In the genomic region with DNA sequence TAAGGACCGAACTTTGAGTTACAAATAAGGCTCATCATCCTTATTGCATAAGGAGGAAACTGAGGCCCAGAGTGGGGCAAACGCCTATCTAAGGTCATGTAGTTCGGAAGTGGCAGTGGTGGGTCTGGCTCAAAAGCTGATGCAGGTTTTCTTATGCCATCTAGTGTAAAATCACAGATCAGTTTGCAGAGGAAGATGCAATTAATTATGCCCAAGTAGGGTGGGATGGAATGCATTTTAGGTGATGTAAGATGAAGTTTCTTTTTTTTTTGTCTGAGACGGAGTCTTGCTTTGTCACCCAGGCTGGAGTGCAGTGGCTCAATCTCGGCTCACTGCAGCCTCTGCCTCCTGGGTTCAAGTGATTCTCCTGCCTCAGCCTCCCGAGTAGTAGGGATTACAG, we compare ENCODE assay signal across 8 cellular contexts. TPM values are rescaled to one million over a fixed set of nuclear protein-coding genes. Genes with fewer than 3 reads are reported as not detected.
A peak's percentile ranks its signal among the peaks of the same experiment; 100 is the strongest.
DNase-seq lines count a peak whose midpoint lies in the region; ATAC-seq and TF ChIP-seq lines count a peak whose summit lies in the region.
"Not testable (repeated sequence)": the region's sequence is repeated elsewhere in the genome, so short reads cannot be mapped to it uniquely, and the experiment has no call there.

No MANE protein-coding gene starts in this region.

- H3K4me1 Mint-ChIP-seq in GM23338 (peaks cover 21% of the 10 kb centered on the region), naive B cell (peaks cover 20 to 33% (median 27%) of the 10 kb centered on the region in 3 donors)
- peaks cover 25% of the 10 kb centered on the region for H3K4me1 Mint-ChIP-seq in activated T-helper 17 cell treated with anti-CD3 and anti-CD28 coated beads, Interleukin-2, amount 50 U/mL, for 72 hours

- H3K4me1 ChIP-seq in GM23338 (ENCODE audit: insufficient read depth) (peaks cover 16% of the 10 kb centered on the region; the same call in 1 of the 2 replicates), Peyer's patch (peaks cover 0 to 50% (median 12%) of the 10 kb centered on the region in 4 donors), spleen (peaks cover 14 to 61% (median 39%) of the 10 kb centered on the region in 6 donors)
- not testable (repeated sequence) for H3K4me1 ChIP-seq in right cardiac atrium (ENCODE audit: control insufficient read depth, insufficient read depth, low read length)

- not testable (repeated sequence) for H3K9me3 ChIP-seq in Peyer's patch; right cardiac atrium (ENCODE audit: control insufficient read depth, low read length); spleen

- H3K27me3 ChIP-seq in GM23338 (ENCODE audit: insufficient read depth) = peaks cover 10% of the 10 kb centered on the region
- H3K27me3 ChIP-seq in Peyer's patch; dorsolateral prefrontal cortex; right cardiac atrium (ENCODE audit: control insufficient read depth, insufficient read depth); spleen (replicated peaks in 1 of 7): not testable (repeated sequence)

- H3K4me3 Mint-ChIP-seq in GM23338 = peak overlapping the region; percentile 96
- H3K4me3 Mint-ChIP-seq in activated T-helper 17 cell treated with anti-CD3 and anti-CD28 coated beads, Interleukin-2, amount 50 U/mL, for 72 hours = peak overlapping the region; percentile 94
- H3K4me3 Mint-ChIP-seq in naive B cell = peak overlapping the region; percentile 89 to 100 (median 98)

- TF ChIP-seq CTCF in GM23338 (conservative IDR thresholded peaks at IDR 0.05; ENCODE audit: low read depth in 2 of 2); Peyer's patch (IDR thresholded peaks at IDR 0.05); dorsolateral prefrontal cortex (IDR thresholded peaks at IDR 0.05 in 54 of 56, conservative IDR thresholded peaks at IDR 0.05 in 2 of 56; ENCODE audit: low read depth in 1 of 56, partially characterized antibody in 56 of 56); spleen (IDR thresholded peaks at IDR 0.05 in 8 of 11, conservative IDR thresholded peaks at IDR 0.05 in 3 of 11): not testable (repeated sequence)

- not testable (repeated sequence) for ATAC-seq in GM23338; activated T-helper 17 cell treated with anti-CD3 and anti-CD28 coated beads, Interleukin-2, amount 50 U/mL, for 72 hours (replicated peaks); right cardiac atrium; naive B cell (ENCODE audit: low read depth in 2 of 2)

- H3K36me3 Mint-ChIP-seq in GM23338 (ENCODE audit: low read depth); naive B cell: not testable (repeated sequence)
- H3K36me3 Mint-ChIP-seq in activated T-helper 17 cell treated with anti-CD3 and anti-CD28 coated beads, Interleukin-2, amount 50 U/mL, for 72 hours (ENCODE audit: low read depth) = peaks cover 40% of the 10 kb centered on the region

- WGBS in right cardiac atrium = 48% methylated on average over 6 of the region's 6 CpGs
- 38 to 57% (median 41%) methylated on average over 6 of the region's 6 CpGs for WGBS in spleen, 5 donors

- peaks cover 12% of the 10 kb centered on the region for H3F3A ChIP-seq in GM23338 (replicated peaks; ENCODE audit: low read depth)

- not testable (repeated sequence) for H2AFZ ChIP-seq in GM23338

- H3K27ac ChIP-seq in GM23338 (ENCODE audit: low read depth); right cardiac atrium (ENCODE audit: low read length): not testable (repeated sequence)
- H3K27ac ChIP-seq in Peyer's patch (peak overlapping the region in 2 of 4 donors; percentile 91), dorsolateral prefrontal cortex (peak overlapping the region in 5 of 59 donors; percentile 76 to 98 (median 94)), spleen (peak overlapping the region in 7 of 8 donors; percentile 92 to 99 (median 97))

- H3K9me3 Mint-ChIP-seq in GM23338; activated T-helper 17 cell treated with anti-CD3 and anti-CD28 coated beads, Interleukin-2, amount 50 U/mL, for 72 hours; naive B cell: not testable (repeated sequence)

- intact Hi-C loops in dorsolateral prefrontal cortex (cut with DNase I) (loop anchor here (2.0 to 10.0 kb wide), 8 partner anchors 47 to 193 kb away; no protein-coding TSS in a partner anchor), right cardiac atrium (cut with DNase I) (loop anchor here (5.0 to 10.0 kb wide), 4 partner anchors 47 to 185 kb away; no protein-coding TSS in a partner anchor), spleen (cut with DNase I; ENCODE audit: low total_unique reads) (loop anchor here (10.0 kb wide), 1 partner anchor 185 kb away; no protein-coding TSS in a partner anchor)

- H3K27me3 Mint-ChIP-seq in GM23338 (ENCODE audit: insufficient read depth, low read depth, poor library complexity) = peaks cover 19% of the 10 kb centered on the region
- H3K27me3 Mint-ChIP-seq in activated T-helper 17 cell treated with anti-CD3 and anti-CD28 coated beads, Interleukin-2, amount 50 U/mL, for 72 hours; naive B cell: not testable (repeated sequence)

- not testable (repeated sequence) for H3K27ac Mint-ChIP-seq in GM23338
- peak overlapping the region; percentile 93 for H3K27ac Mint-ChIP-seq in activated T-helper 17 cell treated with anti-CD3 and anti-CD28 coated beads, Interleukin-2, amount 50 U/mL, for 72 hours
- peak overlapping the region in 5 of 6 donors; percentile 37 to 99 (median 96) for H3K27ac Mint-ChIP-seq in naive B cell

- peaks cover 20% of the 10 kb centered on the region for H4K20me1 ChIP-seq in GM23338 (replicated peaks; ENCODE audit: insufficient read depth)

- H3K9me2 ChIP-seq in GM23338 (ENCODE audit: insufficient read depth) = not testable (repeated sequence)

- TF ChIP-seq POLR2A in Peyer's patch (IDR thresholded peaks at IDR 0.05); spleen (IDR thresholded peaks at IDR 0.05): not testable (repeated sequence)

- H3K4me2 ChIP-seq in GM23338 = peak overlapping the region; percentile 71

- not testable (repeated sequence) for H3K36me3 ChIP-seq in GM23338 (ENCODE audit: insufficient read depth); Peyer's patch
- peaks cover 0 to 45% (median 10%) of the 10 kb centered on the region in 6 donors for H3K36me3 ChIP-seq in spleen

- peaks cover 11% of the 10 kb centered on the region; the same call in 1 of the 2 replicates for H3K79me2 ChIP-seq in GM23338 (replicated peaks; ENCODE audit: insufficient read depth)

- peak; percentile 34 for DNase-seq in AG08395 (ENCODE audit: low spot score)
- DNase-seq in GM23338 (ENCODE audit: low spot score); Peyer's patch; dorsolateral prefrontal cortex; right cardiac atrium; naive B cell; spleen: not testable (repeated sequence)

- H3K4me3 ChIP-seq in GM23338 (peak overlapping the region; percentile 61), Peyer's patch (peak overlapping the region; percentile 60 to 78 (median 67)), dorsolateral prefrontal cortex (peak overlapping the region; percentile 67 to 100 (median 91)), right cardiac atrium (ENCODE audit: low read length) (peak overlapping the region; percentile 93), spleen (peak overlapping the region; percentile 50 to 95 (median 74))

RNA-seq across cellular contexts. Expression of gene PSMD9, which starts 1.1 kb away (rescaled TPM):
- total RNA-seq in GM23338 (2014; rRNA removed; shearing (Covaris generic)) = 36.3 and 48.2 TPM in 2 replicates
- polyA plus RNA-seq in GM23338 (2016; fragmentation: Nextera tagmentation; extraction: Ambion mirVana) = 28.1 and 32.7 TPM in 2 replicates
- 10 to 100 TPM; 33.1 to 47.7 (median 37.8) TPM for total RNA-seq in Peyer's patch
- total RNA-seq in activated T-helper 17 cell treated with anti-CD3 and anti-CD28 coated beads, Interleukin-2, amount 50 U/mL, for 72 hours = 10 to 100 TPM; 39.8 to 75.1 TPM
- 10 to 100 TPM; 20.7 to 47.0 (median 32.4) TPM for total RNA-seq in dorsolateral prefrontal cortex
- total RNA-seq in right cardiac atrium = 10 to 100 TPM; 33.0 to 35.5 (median 34.0) TPM
- polyA plus RNA-seq in right cardiac atrium = 46.8 TPM
- 10 to 100 TPM; 71.6 to 97.1 (median 74.1) TPM for polyA plus RNA-seq in naive B cell (ENCODE audit: low read depth in 6 of 6)
- total RNA-seq in spleen = 10 to 100 TPM; 32.4 to 56.7 (median 43.6) TPM
- polyA plus RNA-seq in spleen = 10 to 100 TPM; 29.6 to 62.6 (median 49.6) TPM

RNA-seq across cellular contexts. Expression of gene CFAP251, which starts 28.7 kb away (rescaled TPM):
- 1.6 and 2.5 TPM in 2 replicates for total RNA-seq in GM23338 (2014; rRNA removed; shearing (Covaris generic))
- polyA plus RNA-seq in GM23338 (2016; fragmentation: Nextera tagmentation; extraction: Ambion mirVana) (0.70 and 1.4 TPM in 2 replicates), right cardiac atrium (0.54 TPM), naive B cell (ENCODE audit: low read depth in 6 of 6) (under 1 TPM in 4 of 6 donors, not detected in 2; 0.26 to 0.91 (median 0.55) TPM), spleen (1 to 10 TPM; 1.3 to 2.7 (median 1.7) TPM)
- total RNA-seq in Peyer's patch (1 to 10 TPM in 1 of 4 donors, under 1 TPM in 2, not detected in 1; 0.67 to 1.1 (median 0.95) TPM), dorsolateral prefrontal cortex (10 to 100 TPM in 7 of 120 experiments, 1 to 10 TPM in 113; 3.0 to 12.4 (median 6.6) TPM), right cardiac atrium (under 1 TPM; 0.61 to 0.91 (median 0.75) TPM), spleen (10 to 100 TPM in 1 of 7 donors, 1 to 10 TPM in 6; 3.0 to 10.5 (median 6.1) TPM)
- 10 to 100 TPM in 1 of 2 donors, 1 to 10 TPM in 1; 1.8 to 12.6 TPM for total RNA-seq in activated T-helper 17 cell treated with anti-CD3 and anti-CD28 coated beads, Interleukin-2, amount 50 U/mL, for 72 hours

RNA-seq across cellular contexts. Expression of gene HPD, which starts 31.0 kb away (rescaled TPM):
- total RNA-seq in GM23338 (2014; rRNA removed; shearing (Covaris generic)) = not detected in 2 replicates
- polyA plus RNA-seq in GM23338 (2016; fragmentation: Nextera tagmentation; extraction: Ambion mirVana) (0.21 TPM in 1 of 2 replicates, not detected in the other), right cardiac atrium (2.0 TPM), naive B cell (ENCODE audit: low read depth in 6 of 6) (not detected), spleen (1 to 10 TPM in 1 of 3 donors, under 1 TPM in 2; 0.78 to 1.5 (median 0.86) TPM)
- total RNA-seq in Peyer's patch (not detected), dorsolateral prefrontal cortex (under 1 TPM in 19 of 120 experiments, not detected in 101; 0.29 to 0.94 (median 0.41) TPM), right cardiac atrium (1 to 10 TPM; 1.3 to 5.1 (median 1.4) TPM), spleen (1 to 10 TPM in 4 of 7 donors, under 1 TPM in 2, not detected in 1; 0.57 to 2.8 (median 1.7) TPM)
- not detected for total RNA-seq in activated T-helper 17 cell treated with anti-CD3 and anti-CD28 coated beads, Interleukin-2, amount 50 U/mL, for 72 hours
